16 cellular contexts compared by ENCODE assay signal in genomic region chr22:29003552-29003951, GRCh38. TPM values are rescaled to one million over a fixed set of nuclear protein-coding genes. Genes with fewer than 3 reads are reported as not detected.
"Had no signal": no experiment of that assay in that cellular context is flagged by ENCODE, and none has a peak within 500 bp of the region (broad histone marks: within the 10 kb centered on the region; RNA-seq: fewer than 3 reads in every experiment).

No MANE protein-coding gene starts in this region.

- H3K4me3 Mint-ChIP-seq: memory B cell; T-helper 1 cell treated with Interleukin-12 subunit alpha and Interleukin-12 subunit beta and Interleukin-4 antibody, amounts not matched to agents 30 μg/mL and 1 μg/mL, for 36 hours had no signal

- H3K36me3 ChIP-seq: esophagus muscularis mucosa, left lung, neutrophil, tibial nerve had no signal

- ATAC-seq: activated naive CD4-positive, alpha-beta T cell treated with anti-CD3 and anti-CD28 coated beads, Interleukin-2, amount 50 U/mL, for 72 hours; right cardiac atrium had no signal

- H3K9me3 ChIP-seq: esophagus muscularis mucosa, left lung, neutrophil, tibial nerve had no signal

- H3K27ac ChIP-seq: neutrophil had no signal

- H3K27ac Mint-ChIP-seq: activated naive CD4-positive, alpha-beta T cell treated with anti-CD3 and anti-CD28 coated beads, Interleukin-2, amount 50 U/mL, for 72 hours; memory B cell; T-helper 1 cell treated with Interleukin-12 subunit alpha and Interleukin-12 subunit beta and Interleukin-4 antibody, amounts not matched to agents 30 μg/mL and 1 μg/mL, for 36 hours had no signal

- H3K9me3 Mint-ChIP-seq: T-helper 1 cell treated with Interleukin-12 subunit alpha and Interleukin-12 subunit beta and Interleukin-4 antibody, amounts not matched to agents 30 μg/mL and 1 μg/mL, for 36 hours had no signal

- H3K4me3 ChIP-seq: esophagus muscularis mucosa, left lung, smooth muscle cell, tibial nerve had no signal

- H3K36me3 Mint-ChIP-seq: activated naive CD4-positive, alpha-beta T cell treated with anti-CD3 and anti-CD28 coated beads, Interleukin-2, amount 50 U/mL, for 72 hours had no signal

- H3K4me1 Mint-ChIP-seq: memory B cell had no signal

- H3K4me2 ChIP-seq: smooth muscle cell had no signal

- H3K27me3 ChIP-seq: esophagus muscularis mucosa, tibial nerve had no signal

- DNase-seq: activated CD4-positive, CD25-positive, alpha-beta regulatory T cell; activated effector memory CD4-positive, alpha-beta T cell treated with Interleukin-2 at 50 U/mL for 16 hours; activated T-cell treated with anti-CD3 and anti-CD28 coated beads, Interleukin-2, amount 50 U/mL, for 1 hour; posterior cingulate gyrus; right cardiac atrium had no signal

RNA-seq across cellular contexts. Expression of gene C22orf31, which starts 58.1 kb away (rescaled TPM):
- total RNA-seq: activated naive CD4-positive, alpha-beta T cell treated with anti-CD3 and anti-CD28 coated beads, Interleukin-2, amount 50 U/mL, for 72 hours; chondrocyte; dermis microvascular lymphatic vessel endothelial cell; esophagus muscularis mucosa; fibroblast of villous mesenchyme; smooth muscle cell; tibial nerve had no signal
